1 cellular context compared by ENCODE assay signal in the genomic region with DNA sequence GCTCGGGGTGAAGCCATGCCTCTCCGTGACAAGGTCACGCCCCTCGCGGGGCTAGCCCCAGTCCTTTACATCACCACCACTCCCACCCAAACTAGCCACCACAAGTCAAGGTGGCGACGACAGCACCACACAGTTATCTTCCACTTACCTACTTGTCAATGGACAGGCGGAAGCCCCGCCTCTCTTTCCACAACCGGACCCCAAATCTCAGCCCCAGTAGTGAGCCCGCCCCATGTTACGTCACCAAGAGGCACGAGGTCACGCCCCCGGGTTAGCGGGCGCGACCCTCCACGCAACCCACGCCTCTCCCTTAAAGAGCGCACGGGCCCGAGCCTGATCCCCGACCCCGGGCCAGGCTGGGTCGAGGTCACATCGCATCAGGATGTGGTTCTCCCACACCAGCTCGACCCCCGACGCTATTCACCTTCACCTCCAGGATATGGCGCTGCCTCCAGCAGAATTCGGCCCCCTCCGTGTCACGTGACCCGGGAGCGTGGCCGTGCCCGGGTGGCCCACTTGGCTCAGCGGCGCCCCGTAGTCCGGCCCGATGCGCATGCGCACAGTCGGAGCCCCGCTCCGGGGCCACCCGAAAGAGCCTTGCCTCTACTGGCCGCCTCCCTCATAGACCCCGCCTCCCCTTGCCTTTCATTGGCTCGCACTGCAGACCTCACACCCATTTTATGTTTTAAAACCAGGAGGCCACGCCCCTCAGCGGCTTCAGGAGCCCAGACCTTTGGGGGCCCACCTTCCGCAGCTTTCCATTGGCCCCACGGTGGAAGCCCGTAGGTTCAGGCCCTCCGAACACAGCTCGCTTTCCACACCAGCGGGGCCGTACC.
TF ChIP-seq lines count a peak whose summit lies in the region.

No MANE protein-coding gene starts in this region.

TF ChIP-seq in HepG2, 621 proteins besides CTCF, POLR2A, EP300 and RAD21 (continued from another document and continues in another):
- TF ChIP-seq, protein P1, sequence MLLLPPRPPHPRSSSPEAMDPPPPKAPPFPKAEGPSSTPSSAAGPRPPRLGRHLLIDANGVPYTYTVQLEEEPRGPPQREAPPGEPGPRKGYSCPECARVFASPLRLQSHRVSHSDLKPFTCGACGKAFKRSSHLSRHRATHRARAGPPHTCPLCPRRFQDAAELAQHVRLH (CRISPR knock-in tag; IDR thresholded peaks at IDR 0.05; ENCODE audit: borderline replicate concordance, low read depth), result no peak; the same call in 1 of the 2 replicates
- TF ChIP-seq NPAS2 (CRISPR knock-in tag; IDR thresholded peaks at IDR 0.05; ENCODE audit: borderline replicate concordance), result no peak
- TF ChIP-seq CHD4 (IDR thresholded peaks at IDR 0.05; ENCODE audit: borderline replicate concordance, low read length), result peak; percentile 43; the same call in 1 of the 2 replicates
- peak; percentile 78; the same call in 1 of the 2 replicates for TF ChIP-seq MEIS2 (CRISPR knock-in tag; IDR thresholded peaks at IDR 0.05)
- TF ChIP-seq HNF4G (IDR thresholded peaks at IDR 0.05; ENCODE audit: borderline replicate concordance, low read depth, low read length), result no peak
- TF ChIP-seq HNF4G (CRISPR knock-in tag; IDR thresholded peaks at IDR 0.05; ENCODE audit: borderline replicate concordance, low read depth), result no peak; the same call in 1 of the 2 replicates
- TF ChIP-seq WIZ (CRISPR knock-in tag; IDR thresholded peaks at IDR 0.05), result peak; percentile 80; the same call in 1 of the 2 replicates
- TF ChIP-seq, protein P2, sequence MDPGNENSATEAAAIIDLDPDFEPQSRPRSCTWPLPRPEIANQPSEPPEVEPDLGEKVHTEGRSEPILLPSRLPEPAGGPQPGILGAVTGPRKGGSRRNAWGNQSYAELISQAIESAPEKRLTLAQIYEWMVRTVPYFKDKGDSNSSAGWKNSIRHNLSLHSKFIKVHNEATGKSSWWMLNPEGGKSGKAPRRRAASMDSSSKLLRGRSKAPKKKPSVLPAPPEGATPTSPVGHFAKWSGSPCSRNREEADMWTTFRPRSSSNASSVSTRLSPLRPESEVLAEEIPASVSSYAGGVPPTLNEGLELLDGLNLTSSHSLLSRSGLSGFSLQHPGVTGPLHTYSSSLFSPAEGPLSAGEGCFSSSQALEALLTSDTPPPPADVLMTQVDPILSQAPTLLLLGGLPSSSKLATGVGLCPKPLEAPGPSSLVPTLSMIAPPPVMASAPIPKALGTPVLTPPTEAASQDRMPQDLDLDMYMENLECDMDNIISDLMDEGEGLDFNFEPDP (CRISPR knock-in tag; conservative IDR thresholded peaks at IDR 0.05), result no peak
- TF ChIP-seq ZNF414 (CRISPR knock-in tag; IDR thresholded peaks at IDR 0.05), result no peak; the same call in 1 of the 2 replicates
- TF ChIP-seq ZNF878 (CRISPR knock-in tag; IDR thresholded peaks at IDR 0.05), result peak; percentile 71; the same call in 1 of the 2 replicates
- no peak for TF ChIP-seq ZNF205 (CRISPR knock-in tag; IDR thresholded peaks at IDR 0.05)
- no peak for TF ChIP-seq ZFAT (CRISPR knock-in tag; conservative IDR thresholded peaks at IDR 0.05)
- TF ChIP-seq ZNF839 (CRISPR knock-in tag; IDR thresholded peaks at IDR 0.05; ENCODE audit: borderline replicate concordance), result peak; percentile 30; the same call in 1 of the 2 replicates
- no peak for TF ChIP-seq ZNF512B (CRISPR knock-in tag; IDR thresholded peaks at IDR 0.05; ENCODE audit: borderline replicate concordance)
- no peak for TF ChIP-seq ZNF629 (CRISPR knock-in tag; conservative IDR thresholded peaks at IDR 0.05)
- peak; percentile 91 for TF ChIP-seq SALL1 (CRISPR knock-in tag; IDR thresholded peaks at IDR 0.05)
- no peak for TF ChIP-seq ZNF251 (CRISPR knock-in tag; IDR thresholded peaks at IDR 0.05)
- TF ChIP-seq ZNF567 (CRISPR knock-in tag; IDR thresholded peaks at IDR 0.05; ENCODE audit: borderline replicate concordance), result no peak
- peak; percentile 47 for TF ChIP-seq TEAD3 (CRISPR knock-in tag; optimal IDR thresholded peaks at IDR 0.05; ENCODE audit: borderline replicate concordance)
- TF ChIP-seq CBX1 (IDR thresholded peaks at IDR 0.05; ENCODE audit: low read depth), result peak; percentile 30
- no peak for TF ChIP-seq ZNF276 (CRISPR knock-in tag; IDR thresholded peaks at IDR 0.05; ENCODE audit: low read depth)
- TF ChIP-seq ZNF569 (CRISPR knock-in tag; IDR thresholded peaks at IDR 0.05; ENCODE audit: borderline replicate concordance), result no peak
- peak; percentile 85 for TF ChIP-seq ATF7 (IDR thresholded peaks at IDR 0.05)
- peak; percentile 33; the same call in 1 of the 2 replicates for TF ChIP-seq ATF7 (CRISPR knock-in tag; IDR thresholded peaks at IDR 0.05)
- no peak for TF ChIP-seq GTF3A (CRISPR knock-in tag; conservative IDR thresholded peaks at IDR 0.05)
- TF ChIP-seq ZNF563 (CRISPR knock-in tag; IDR thresholded peaks at IDR 0.05), result no peak
- TF ChIP-seq ZNF883 (CRISPR knock-in tag; IDR thresholded peaks at IDR 0.05; ENCODE audit: not compliant biosample characterization), result peak; percentile 74
- no peak for TF ChIP-seq SMARCC2 (IDR thresholded peaks at IDR 0.05)
- no peak for TF ChIP-seq ZNF292 (CRISPR knock-in tag; IDR thresholded peaks at IDR 0.05; ENCODE audit: borderline replicate concordance, low read depth)
- no peak for TF ChIP-seq ZNF234 (CRISPR knock-in tag; conservative IDR thresholded peaks at IDR 0.05)
- no peak for TF ChIP-seq FLYWCH1 (CRISPR knock-in tag; IDR thresholded peaks at IDR 0.05)
- TF ChIP-seq MYNN (CRISPR knock-in tag; IDR thresholded peaks at IDR 0.05; ENCODE audit: low read depth), result no peak
- peak; percentile 35; the same call in 1 of the 2 replicates for TF ChIP-seq SRY (CRISPR knock-in tag; IDR thresholded peaks at IDR 0.05)
- peak; percentile 95 for TF ChIP-seq NFYB (CRISPR knock-in tag; IDR thresholded peaks at IDR 0.05)
- TF ChIP-seq U2AF1 (optimal IDR thresholded peaks at IDR 0.05; ENCODE audit: low read depth, low read length), result no peak
- TF ChIP-seq SUZ12 (IDR thresholded peaks at IDR 0.05; ENCODE audit: low read depth, low read length), result no peak
- TF ChIP-seq STAG1 (CRISPR knock-in tag; IDR thresholded peaks at IDR 0.05), result no peak
- TF ChIP-seq KDM6A (CRISPR knock-in tag; IDR thresholded peaks at IDR 0.05; ENCODE audit: low read depth), result no peak
- no peak for TF ChIP-seq ZNF432 (CRISPR knock-in tag; IDR thresholded peaks at IDR 0.05; ENCODE audit: borderline replicate concordance)
- TF ChIP-seq ZNF615 (CRISPR knock-in tag; IDR thresholded peaks at IDR 0.05; ENCODE audit: borderline replicate concordance), result no peak
- peak; percentile 95; the same call in 1 of the 2 replicates for TF ChIP-seq RFXAP (CRISPR knock-in tag; IDR thresholded peaks at IDR 0.05; ENCODE audit: borderline replicate concordance)
- TF ChIP-seq, protein P3, sequence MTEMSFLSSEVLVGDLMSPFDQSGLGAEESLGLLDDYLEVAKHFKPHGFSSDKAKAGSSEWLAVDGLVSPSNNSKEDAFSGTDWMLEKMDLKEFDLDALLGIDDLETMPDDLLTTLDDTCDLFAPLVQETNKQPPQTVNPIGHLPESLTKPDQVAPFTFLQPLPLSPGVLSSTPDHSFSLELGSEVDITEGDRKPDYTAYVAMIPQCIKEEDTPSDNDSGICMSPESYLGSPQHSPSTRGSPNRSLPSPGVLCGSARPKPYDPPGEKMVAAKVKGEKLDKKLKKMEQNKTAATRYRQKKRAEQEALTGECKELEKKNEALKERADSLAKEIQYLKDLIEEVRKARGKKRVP (CRISPR knock-in tag; IDR thresholded peaks at IDR 0.05), result peak in 1 of 2 experiments; percentile 69; a peak in 2 of 4 replicates
- TF ChIP-seq, protein P4, sequence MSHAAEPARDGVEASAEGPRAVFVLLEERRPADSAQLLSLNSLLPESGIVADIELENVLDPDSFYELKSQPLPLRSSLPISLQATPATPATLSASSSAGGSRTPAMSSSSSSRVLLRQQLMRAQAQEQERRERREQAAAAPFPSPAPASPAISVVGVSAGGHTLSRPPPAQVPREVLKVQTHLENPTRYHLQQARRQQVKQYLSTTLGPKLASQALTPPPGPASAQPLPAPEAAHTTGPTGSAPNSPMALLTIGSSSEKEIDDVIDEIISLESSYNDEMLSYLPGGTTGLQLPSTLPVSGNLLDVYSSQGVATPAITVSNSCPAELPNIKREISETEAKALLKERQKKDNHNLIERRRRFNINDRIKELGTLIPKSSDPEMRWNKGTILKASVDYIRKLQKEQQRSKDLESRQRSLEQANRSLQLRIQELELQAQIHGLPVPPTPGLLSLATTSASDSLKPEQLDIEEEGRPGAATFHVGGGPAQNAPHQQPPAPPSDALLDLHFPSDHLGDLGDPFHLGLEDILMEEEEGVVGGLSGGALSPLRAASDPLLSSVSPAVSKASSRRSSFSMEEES (CRISPR knock-in tag; IDR thresholded peaks at IDR 0.05), result peak; percentile 89
- no peak for TF ChIP-seq ZNF446 (CRISPR knock-in tag; IDR thresholded peaks at IDR 0.05)
- TF ChIP-seq ZNF775 (CRISPR knock-in tag; IDR thresholded peaks at IDR 0.05; ENCODE audit: borderline replicate concordance), result no peak
- peak; percentile 32; the same call in 1 of the 2 replicates for TF ChIP-seq ATF7-NPFF (CRISPR knock-in tag; IDR thresholded peaks at IDR 0.05; ENCODE audit: low read depth)
- no peak for TF ChIP-seq ZNF484 (CRISPR knock-in tag; IDR thresholded peaks at IDR 0.05; ENCODE audit: borderline replicate concordance, low read depth)
- no peak for TF ChIP-seq ZNF510 (CRISPR knock-in tag; IDR thresholded peaks at IDR 0.05; ENCODE audit: low read depth)
- TF ChIP-seq ZNF652 (CRISPR knock-in tag; IDR thresholded peaks at IDR 0.05; ENCODE audit: borderline replicate concordance, low read depth), result no peak
- TF ChIP-seq, protein P5, sequence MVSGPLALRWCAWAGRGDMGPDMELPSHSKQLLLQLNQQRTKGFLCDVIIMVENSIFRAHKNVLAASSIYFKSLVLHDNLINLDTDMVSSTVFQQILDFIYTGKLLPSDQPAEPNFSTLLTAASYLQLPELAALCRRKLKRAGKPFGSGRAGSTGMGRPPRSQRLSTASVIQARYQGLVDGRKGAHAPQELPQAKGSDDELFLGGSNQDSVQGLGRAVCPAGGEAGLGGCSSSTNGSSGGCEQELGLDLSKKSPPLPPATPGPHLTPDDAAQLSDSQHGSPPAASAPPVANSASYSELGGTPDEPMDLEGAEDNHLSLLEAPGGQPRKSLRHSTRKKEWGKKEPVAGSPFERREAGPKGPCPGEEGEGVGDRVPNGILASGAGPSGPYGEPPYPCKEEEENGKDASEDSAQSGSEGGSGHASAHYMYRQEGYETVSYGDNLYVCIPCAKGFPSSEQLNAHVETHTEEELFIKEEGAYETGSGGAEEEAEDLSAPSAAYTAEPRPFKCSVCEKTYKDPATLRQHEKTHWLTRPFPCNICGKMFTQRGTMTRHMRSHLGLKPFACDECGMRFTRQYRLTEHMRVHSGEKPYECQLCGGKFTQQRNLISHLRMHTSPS (CRISPR knock-in tag; IDR thresholded peaks at IDR 0.05; ENCODE audit: low read depth), result no peak
- TF ChIP-seq HOMEZ (CRISPR knock-in tag; IDR thresholded peaks at IDR 0.05; ENCODE audit: low read depth), result 0 out of 2 replicates have a peak, but pooled peaks have one; percentile 10
- TF ChIP-seq MYC (CRISPR knock-in tag; IDR thresholded peaks at IDR 0.05; ENCODE audit: borderline replicate concordance), result peak; percentile 98
